ENCODE assay signal across 12 cellular contexts in the genomic region with DNA sequence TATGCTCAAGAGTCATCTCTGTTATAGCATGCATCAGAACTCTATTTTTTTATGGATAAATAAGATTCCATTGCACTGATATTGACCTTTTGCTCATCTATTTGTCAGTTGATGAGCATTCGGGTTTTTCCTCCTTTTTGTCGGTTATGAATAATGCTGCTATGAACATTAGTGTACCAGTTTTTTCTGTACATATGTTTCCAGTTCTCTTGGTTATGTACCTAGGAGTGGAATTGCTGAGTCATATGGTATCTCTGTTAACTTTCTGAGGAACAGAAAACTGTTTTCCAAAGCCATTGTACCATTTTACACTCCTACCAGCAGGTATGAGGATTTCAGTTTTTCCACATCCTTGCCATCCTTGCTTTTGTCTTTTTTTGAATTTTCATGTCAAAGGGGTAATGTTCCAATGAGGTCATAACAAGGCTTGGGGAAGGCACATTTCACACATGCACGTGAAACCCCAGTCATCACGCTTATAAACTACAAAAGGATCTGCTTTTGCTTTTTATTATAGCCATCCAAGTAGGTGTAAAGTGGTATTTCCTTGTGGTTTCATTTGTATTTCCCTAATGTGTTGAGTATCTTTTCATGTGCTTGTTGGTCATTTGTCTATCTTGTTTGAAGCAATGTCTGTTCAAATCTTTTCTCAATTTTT. TPM values are rescaled to one million over a fixed set of nuclear protein-coding genes. Genes with fewer than 3 reads are reported as not detected.
DNase-seq lines count a peak whose midpoint lies in the region; ATAC-seq and TF ChIP-seq lines count a peak whose summit lies in the region.
"Had no signal": no experiment of that assay in that cellular context is flagged by ENCODE, and none has a peak within 500 bp of the region (broad histone marks: within the 10 kb centered on the region; RNA-seq: fewer than 3 reads in every experiment).

No MANE protein-coding gene starts in this region.

- TF ChIP-seq CTCF in fibroblast of the aortic adventitia (IDR thresholded peaks at IDR 0.05; ENCODE audit: insufficient read depth, low read length), result no peak

- ATAC-seq in activated T-helper 17 cell treated with anti-CD3 and anti-CD28 coated beads, Interleukin-2, amount 50 U/mL, for 72 hours (replicated peaks), result peak; percentile 87
- ATAC-seq in HG02981 (IDR thresholded peaks at IDR 0.05; ENCODE audit: unreplicated experiment), result no peak
- ATAC-seq: left lobe of liver had no signal

- no peaks in the 10 kb centered on the region for H3K36me3 Mint-ChIP-seq in activated T-helper 17 cell treated with anti-CD3 and anti-CD28 coated beads, Interleukin-2, amount 50 U/mL, for 72 hours (ENCODE audit: low read depth)

- no peaks in the 10 kb centered on the region for H3K79me2 ChIP-seq in ACC112 (ENCODE audit: control insufficient read depth, insufficient read depth, low read length, unreplicated experiment)

- H3K27me3 ChIP-seq in ACC112 (ENCODE audit: insufficient read depth, low read length), result no peaks in the 10 kb centered on the region

- peak overlapping the region; percentile 87 for H3K27ac Mint-ChIP-seq in activated T-helper 17 cell treated with anti-CD3 and anti-CD28 coated beads, Interleukin-2, amount 50 U/mL, for 72 hours

- peak overlapping the region; percentile 58 for H3K4me3 Mint-ChIP-seq in activated T-helper 17 cell treated with anti-CD3 and anti-CD28 coated beads, Interleukin-2, amount 50 U/mL, for 72 hours

- peak overlapping the region; percentile 12; the same call in 1 of the 2 replicates for H3K4me3 ChIP-seq in ACC112 (ENCODE audit: low read depth, low read length)
- H3K4me3 ChIP-seq in fibroblast of the aortic adventitia (ENCODE audit: low read depth, low read length), result no peak overlapping the region

- peaks cover 1% of the 10 kb centered on the region; the same call in 1 of the 2 replicates for H3K36me3 ChIP-seq in ACC112 (ENCODE audit: insufficient read depth, low read length)

- peaks cover 12% of the 10 kb centered on the region for H3K4me1 Mint-ChIP-seq in activated T-helper 17 cell treated with anti-CD3 and anti-CD28 coated beads, Interleukin-2, amount 50 U/mL, for 72 hours

- H3K4me1 ChIP-seq in ACC112 (ENCODE audit: control insufficient read depth, insufficient read depth, low read length, unreplicated experiment), result peaks cover 13% of the 10 kb centered on the region

- H3K9me3 Mint-ChIP-seq in activated T-helper 17 cell treated with anti-CD3 and anti-CD28 coated beads, Interleukin-2, amount 50 U/mL, for 72 hours, result peaks cover 5% of the 10 kb centered on the region

- H2AFZ ChIP-seq in ACC112 (ENCODE audit: low read length, unreplicated experiment), result peak overlapping the region; percentile 61

- peak; percentile 6 for DNase-seq in GM03348 (ENCODE audit: low spot score)
- peak; percentile 53 for DNase-seq in fibroblast of the aortic adventitia (ENCODE audit: low read depth)
- no peak for DNase-seq in NCI-H2227 (lab: John Stamatoyannopoulos, UW; ENCODE audit: unreplicated experiment)
- no peak for DNase-seq in DMS53 treated with DMSO at 0.1 percent for 48 hours (lab: John Stamatoyannopoulos, UW; ENCODE audit: unreplicated experiment)
- no peak for DNase-seq in NCI-H146 (lab: John Stamatoyannopoulos, UW)
- DNase-seq: caudate nucleus, hippocampal formation had no signal

- peak overlapping the region; percentile 47 for H3K27ac ChIP-seq in ACC112 (ENCODE audit: low read depth, low read length)
- H3K27ac ChIP-seq: C4-2B had no signal

- no peaks in the 10 kb centered on the region for H3K27me3 Mint-ChIP-seq in activated T-helper 17 cell treated with anti-CD3 and anti-CD28 coated beads, Interleukin-2, amount 50 U/mL, for 72 hours

RNA-seq across cellular contexts. Expression of gene KBTBD7, which starts 14.6 kb away (rescaled TPM):
- 1 to 10 TPM; 4.7 to 5.8 TPM for total RNA-seq in activated T-helper 17 cell treated with anti-CD3 and anti-CD28 coated beads, Interleukin-2, amount 50 U/mL, for 72 hours
- total RNA-seq in fibroblast of the aortic adventitia (ENCODE audit: low replicate concordance), result 4.9 and 7.8 TPM in 2 replicates

RNA-seq across cellular contexts. Expression of gene KBTBD6, which starts 47.1 kb away (rescaled TPM):
- total RNA-seq in activated T-helper 17 cell treated with anti-CD3 and anti-CD28 coated beads, Interleukin-2, amount 50 U/mL, for 72 hours, result 1 to 10 TPM; 3.4 to 5.5 TPM
- 9.4 and 10.8 TPM in 2 replicates for total RNA-seq in fibroblast of the aortic adventitia (ENCODE audit: low replicate concordance)

Comparison
In these comparisons a context has a peak if more than half of its experiments do, and no peak if none do; other contexts are left out.
1. DNase-seq: peak in GM03348 (single experiment) and fibroblast of the aortic adventitia (single experiment); none in NCI-H2227 (single experiment), DMS53 treated with DMSO at 0.1 percent for 48 hours (single experiment) and NCI-H146 (single experiment).